ENCODE assay signal across 17 cellular contexts in the genomic region with DNA sequence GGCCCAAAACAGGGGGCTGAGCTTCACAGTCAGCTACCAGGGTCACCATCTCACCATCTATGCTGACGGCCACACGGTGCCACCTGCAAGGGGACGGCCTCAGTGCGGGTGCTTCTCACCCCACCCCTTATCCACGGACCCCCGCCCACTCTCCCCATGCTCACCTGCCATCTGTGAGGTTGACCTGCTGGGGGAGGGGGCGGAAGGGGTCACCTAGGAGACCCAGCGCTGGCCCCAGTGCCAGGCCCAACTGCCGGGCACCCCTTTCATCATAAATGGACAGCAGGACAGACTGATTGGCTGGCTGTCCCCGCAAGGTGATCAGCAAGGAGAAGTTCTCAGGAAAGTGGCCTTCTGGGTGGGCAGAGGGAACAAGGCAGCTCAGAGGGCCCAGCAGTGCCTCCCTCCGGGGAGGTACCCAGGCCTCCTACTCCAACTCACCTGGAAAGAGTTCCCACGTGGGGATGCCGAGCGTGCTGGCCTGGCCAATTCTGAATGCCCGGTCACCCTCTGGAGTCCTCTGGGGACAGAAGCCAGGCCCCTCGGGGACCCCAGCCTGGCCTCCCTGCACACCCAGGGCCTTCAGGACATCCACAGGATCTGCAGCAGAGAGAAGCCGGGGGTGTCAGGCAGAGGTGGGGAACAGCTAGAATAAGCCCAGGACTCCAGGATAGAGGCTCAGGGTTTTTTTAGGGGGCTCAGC. TPM values are rescaled to one million over a fixed set of nuclear protein-coding genes. Genes with fewer than 3 reads are reported as not detected.
DNase-seq lines count a peak whose midpoint lies in the region; ATAC-seq and TF ChIP-seq lines count a peak whose summit lies in the region.
"Had no signal": no experiment of that assay in that cellular context is flagged by ENCODE, and none has a peak within 500 bp of the region (broad histone marks: within the 10 kb centered on the region; RNA-seq: fewer than 3 reads in every experiment).

No MANE protein-coding gene starts in this region.

- in situ Hi-C loops in ACHN (cut with HindIII; ENCODE audit: low pct_ligation_motif_present, low pct_unique_long_range_greater_than_20kb, low sequenced_read_pairs), result no loop called here

- H3K4me3 ChIP-seq in BLaER1, result no peak overlapping the region
- no peak overlapping the region for H3K4me3 ChIP-seq in H7 (ENCODE audit: insufficient read depth, low read depth, low read length)
- no peak overlapping the region for H3K4me3 ChIP-seq in fibroblast of lung (replicated peaks in 1 of 4; ENCODE audit: control extremely low read depth in 1 of 4, insufficient read depth in 1 of 4, low read depth in 3 of 4, low read length in 4 of 4)
- H3K4me3 ChIP-seq: thoracic aorta had no signal

- DNase-seq in H7 (peak; percentile 46), fibroblast of lung (ENCODE audit: low read depth in 2 of 2) (no peak), ACHN (no peak)
- no peak for DNase-seq in stimulated activated effector memory CD8-positive, alpha-beta T cell treated with anti-CD3 and anti-CD28 coated beads, Interleukin-12 subunit alpha, Interleukin-12 subunit beta, amount 100 ng/mL, for 72 hours (ENCODE audit: low spot score in 2 of 2)
- DNase-seq in activated naive CD4-positive, alpha-beta T cell treated with anti-CD3 and anti-CD28 coated beads, Interleukin-2, amount 50 U/mL, for 72 hours (ENCODE audit: low spot score in 2 of 2), result no peak
- DNase-seq: activated naive CD4-positive, alpha-beta T cell treated with anti-CD3 and anti-CD28 coated beads, Interleukin-2, amount 10 ng/mL, durations not matched to agents 7 days and 5 days; BE2C; NK-92 treated with Interleukin-12 subunit alpha and Interleukin-12 subunit beta, amount 100 ng/mL, for 24 hours had no signal

- H4K20me1 ChIP-seq in BLaER1 (no peaks in the 10 kb centered on the region; the same call in 1 of the 2 replicates), fibroblast of lung (ENCODE audit: control insufficient read depth, extremely low read depth, insufficient read depth, low read length) (no peaks in the 10 kb centered on the region)

- H2AFZ ChIP-seq in fibroblast of lung (ENCODE audit: low read length), result no peak overlapping the region

- no peaks in the 10 kb centered on the region for H3K9me3 Mint-ChIP-seq in stimulated activated effector memory CD8-positive, alpha-beta T cell treated with anti-CD3 and anti-CD28 coated beads, Interleukin-12 subunit alpha, Interleukin-12 subunit beta, amount 100 ng/mL, for 72 hours
- no peaks in the 10 kb centered on the region for H3K9me3 Mint-ChIP-seq in activated naive CD4-positive, alpha-beta T cell treated with anti-CD3 and anti-CD28 coated beads, Interleukin-2, amount 50 U/mL, for 72 hours
- H3K9me3 Mint-ChIP-seq: activated naive CD4-positive, alpha-beta T cell treated with anti-CD3 and anti-CD28 coated beads, Interleukin-2, amount 10 ng/mL, durations not matched to agents 7 days and 5 days; neural crest cell had no signal

- no peak for TF ChIP-seq CTCF in fibroblast of lung (conservative IDR thresholded peaks at IDR 0.05 in 1 of 2, IDR thresholded peaks at IDR 0.05 in 1 of 2; ENCODE audit: low read depth in 1 of 2, low read length in 2 of 2)

- H3K27ac Mint-ChIP-seq in stimulated activated effector memory CD8-positive, alpha-beta T cell treated with anti-CD3 and anti-CD28 coated beads, Interleukin-12 subunit alpha, Interleukin-12 subunit beta, amount 100 ng/mL, for 72 hours, result peak overlapping the region; percentile 91
- H3K27ac Mint-ChIP-seq in activated naive CD4-positive, alpha-beta T cell treated with anti-CD3 and anti-CD28 coated beads, Interleukin-2, amount 50 U/mL, for 72 hours, result peak overlapping the region in 1 of 2 donors; percentile 82
- H3K27ac Mint-ChIP-seq: activated naive CD4-positive, alpha-beta T cell treated with anti-CD3 and anti-CD28 coated beads, Interleukin-2, amount 10 ng/mL, durations not matched to agents 7 days and 5 days had no signal

- peaks cover 43% of the 10 kb centered on the region for H3K36me3 Mint-ChIP-seq in stimulated activated effector memory CD8-positive, alpha-beta T cell treated with anti-CD3 and anti-CD28 coated beads, Interleukin-12 subunit alpha, Interleukin-12 subunit beta, amount 100 ng/mL, for 72 hours
- H3K36me3 Mint-ChIP-seq in activated naive CD4-positive, alpha-beta T cell treated with anti-CD3 and anti-CD28 coated beads, Interleukin-2, amount 50 U/mL, for 72 hours, result peaks cover 5 to 12% of the 10 kb centered on the region in 2 donors
- H3K36me3 Mint-ChIP-seq: activated naive CD4-positive, alpha-beta T cell treated with anti-CD3 and anti-CD28 coated beads, Interleukin-2, amount 10 ng/mL, durations not matched to agents 7 days and 5 days had no signal

- H3K9ac ChIP-seq in BLaER1, result no peak overlapping the region; the same call in 1 of the 2 replicates
- H3K9ac ChIP-seq in fibroblast of lung (ENCODE audit: insufficient read depth, low read length), result no peak overlapping the region

- H3K79me2 ChIP-seq in fibroblast of lung (ENCODE audit: control insufficient read depth, insufficient read depth, low read length), result peaks cover 2% of the 10 kb centered on the region

- ATAC-seq in stimulated activated effector memory CD8-positive, alpha-beta T cell treated with anti-CD3 and anti-CD28 coated beads, Interleukin-12 subunit alpha, Interleukin-12 subunit beta, amount 100 ng/mL, for 72 hours, result no peak
- ATAC-seq in GM18858 (IDR thresholded peaks at IDR 0.05; ENCODE audit: unreplicated experiment), result no peak
- ATAC-seq in GM18870 (IDR thresholded peaks at IDR 0.05; ENCODE audit: unreplicated experiment), result no peak
- ATAC-seq in activated naive CD4-positive, alpha-beta T cell treated with anti-CD3 and anti-CD28 coated beads, Interleukin-2, amount 50 U/mL, for 72 hours, result no peak

- H3K36me3 ChIP-seq in BLaER1 (no peaks in the 10 kb centered on the region), H7 (replicated peaks; ENCODE audit: control insufficient read depth, insufficient read depth, low read length) (no peaks in the 10 kb centered on the region), fibroblast of lung (ENCODE audit: control insufficient read depth, insufficient read depth, low read length) (peaks cover 2% of the 10 kb centered on the region)
- H3K36me3 ChIP-seq: BE2C, thoracic aorta had no signal

- H3K4me2 ChIP-seq in BLaER1 (peak overlapping the region; percentile 75), fibroblast of lung (ENCODE audit: extremely low read depth, insufficient read depth, low read length) (no peak overlapping the region)

- peak overlapping the region; percentile 36; the same call in 1 of the 2 replicates for H3K27ac ChIP-seq in BLaER1
- peak overlapping the region; percentile 34 for H3K27ac ChIP-seq in fibroblast of lung (ENCODE audit: insufficient read depth, low read length)
- H3K27ac ChIP-seq: epithelial cell of prostate had no signal

- peak overlapping the region; percentile 76 for H3K4me3 Mint-ChIP-seq in stimulated activated effector memory CD8-positive, alpha-beta T cell treated with anti-CD3 and anti-CD28 coated beads, Interleukin-12 subunit alpha, Interleukin-12 subunit beta, amount 100 ng/mL, for 72 hours
- H3K4me3 Mint-ChIP-seq: activated naive CD4-positive, alpha-beta T cell treated with anti-CD3 and anti-CD28 coated beads, Interleukin-2, amount 10 ng/mL, durations not matched to agents 7 days and 5 days; neural crest cell had no signal

- no peaks in the 10 kb centered on the region for H3K9me3 ChIP-seq in BLaER1
- no peaks in the 10 kb centered on the region for H3K9me3 ChIP-seq in fibroblast of lung (ENCODE audit: control insufficient read depth, insufficient read depth, low read depth, low read length)
- H3K9me3 ChIP-seq: thoracic aorta had no signal

- H3K27me3 ChIP-seq in BLaER1, result peaks cover 11% of the 10 kb centered on the region
- H3K27me3 ChIP-seq in H7 (ENCODE audit: control insufficient read depth, insufficient read depth, low read length), result peaks cover 16% of the 10 kb centered on the region
- H3K27me3 ChIP-seq in fibroblast of lung (ENCODE audit: control insufficient read depth, insufficient read depth, low read length), result no peaks in the 10 kb centered on the region

- H3K4me1 Mint-ChIP-seq in stimulated activated effector memory CD8-positive, alpha-beta T cell treated with anti-CD3 and anti-CD28 coated beads, Interleukin-12 subunit alpha, Interleukin-12 subunit beta, amount 100 ng/mL, for 72 hours, result peaks cover 81% of the 10 kb centered on the region

- H3K4me1 ChIP-seq in BLaER1 (peaks cover 60% of the 10 kb centered on the region), fibroblast of lung (ENCODE audit: control insufficient read depth, extremely low read depth, insufficient read depth, low read length) (peaks cover 16% of the 10 kb centered on the region)
- H3K4me1 ChIP-seq: BE2C had no signal

RNA-seq across cellular contexts. Expression of gene COL5A3, which starts 4.5 kb away (rescaled TPM):
- total RNA-seq in H7 (2014; rRNA removed; shearing (Covaris generic)), result 0.62 and 1.4 TPM in 2 replicates
- 0.77 and 1.2 TPM in 2 replicates for total RNA-seq in fibroblast of lung
- polyA plus RNA-seq in fibroblast of lung, result 0.56 and 33.7 TPM in 2 replicates
- 1.6 and 85.2 TPM in 2 replicates for polyA plus RNA-seq in fibroblast of lung (2012)
- 1.7 and 70.1 TPM in 2 replicates for polyA minus RNA-seq in fibroblast of lung (ENCODE audit: low replicate concordance)
- under 1 TPM; 0.12 to 0.87 TPM for total RNA-seq in activated naive CD4-positive, alpha-beta T cell treated with anti-CD3 and anti-CD28 coated beads, Interleukin-2, amount 50 U/mL, for 72 hours
- total RNA-seq: M059J had no signal

RNA-seq across cellular contexts. Expression of gene RDH8, which starts 7.5 kb away (rescaled TPM):
- total RNA-seq in H7 (2014; rRNA removed; shearing (Covaris generic)), result not detected in 2 replicates
- not detected in 2 replicates for total RNA-seq in fibroblast of lung
- polyA plus RNA-seq in fibroblast of lung, result 0.06 TPM in 1 of 2 replicates, not detected in the other
- polyA plus RNA-seq in fibroblast of lung (2012), result not detected in 2 replicates
- not detected in 2 replicates for polyA minus RNA-seq in fibroblast of lung (ENCODE audit: low replicate concordance)
- not detected for total RNA-seq in activated naive CD4-positive, alpha-beta T cell treated with anti-CD3 and anti-CD28 coated beads, Interleukin-2, amount 50 U/mL, for 72 hours
- total RNA-seq: activated CD8-positive, alpha-beta memory T cell treated with anti-CD3 and anti-CD28 coated beads for 36 hours; liver; M059J; neural crest cell; thoracic aorta had no signal
- polyA plus RNA-seq: liver had no signal
